Comparison of ENCODE assay signal across 8 cellular contexts in genomic region chr2:174681099-174681982, GRCh38.
DNase-seq lines count a peak whose midpoint lies in the region; ATAC-seq, FAIRE-seq and TF ChIP-seq lines count a peak whose summit lies in the region.

No MANE protein-coding gene starts in this region.

- in situ Hi-C loops in astrocyte of the spinal cord (cut with HindIII; ENCODE audit: low sequenced_read_pairs), result no loop called here

- TF ChIP-seq CTCF in astrocyte of the spinal cord (IDR thresholded peaks at IDR 0.05; ENCODE audit: low read depth, low read length), result no peak
- no peak for TF ChIP-seq CTCF in kidney (IDR thresholded peaks at IDR 0.05; ENCODE audit: borderline replicate concordance, extremely low read depth, insufficient read depth)
- no peak for TF ChIP-seq CTCF in stomach (IDR thresholded peaks at IDR 0.05)
- TF ChIP-seq CTCF in omental fat pad (IDR thresholded peaks at IDR 0.05), result no peak

- FAIRE-seq in kidney (lab: Jason Lieb, UNC), result no peak

- DNase-seq in astrocyte of the spinal cord (ENCODE audit: low read depth, low spot score), result peak; percentile 51
- DNase-seq in kidney, result no peak
- DNase-seq in stomach, result no peak
- no peak for DNase-seq in activated gamma-delta T cell treated with Interleukin-2 at 50 U/mL for 16 hours
- DNase-seq in omental fat pad (ENCODE audit: low spot score), result no peak

- no peaks in the 10 kb centered on the region for H4K20me1 ChIP-seq in BLaER1

- peaks cover 10% of the 10 kb centered on the region for H3K4me1 ChIP-seq in BLaER1
- peaks cover 5% of the 10 kb centered on the region in 2 donors for H3K4me1 ChIP-seq in kidney (ENCODE audit: control insufficient read depth in 1 of 2, insufficient read depth in 1 of 2, low read depth in 1 of 2, low read length in 2 of 2)
- peaks cover 12 to 53% (median 25%) of the 10 kb centered on the region in 4 donors for H3K4me1 ChIP-seq in stomach

- H3K9me3 ChIP-seq in BLaER1 (no peaks in the 10 kb centered on the region), kidney (ENCODE audit: control insufficient read depth in 1 of 2, low read length in 2 of 2) (no peaks in the 10 kb centered on the region), stomach (no peaks in the 10 kb centered on the region)

- H3K9ac ChIP-seq in BLaER1 (no peak overlapping the region), kidney (ENCODE audit: low read length in 2 of 2) (peak overlapping the region; percentile 69 to 86)

- TF ChIP-seq POLR2A in stomach (IDR thresholded peaks at IDR 0.05), result no peak

- ATAC-seq in HG02943 (IDR thresholded peaks at IDR 0.05; ENCODE audit: low read depth, unreplicated experiment) (peak; percentile 6), HG03045 (IDR thresholded peaks at IDR 0.05; ENCODE audit: unreplicated experiment) (no peak), omental fat pad (ENCODE audit: low FRiP score) (no peak)

- WGBS in stomach, 5 donors, result 29 to 41% (median 38%) methylated on average over 17 of the region's 17 CpGs

- peak overlapping the region; percentile 90 for H3K4me2 ChIP-seq in BLaER1

- H3K27me3 ChIP-seq in BLaER1, result peaks cover 58% of the 10 kb centered on the region
- no peaks in the 10 kb centered on the region for H3K27me3 ChIP-seq in stomach

- H3K27ac ChIP-seq in BLaER1, result no peak overlapping the region
- H3K27ac ChIP-seq in kidney (ENCODE audit: low read depth in 2 of 2, low read length in 2 of 2), result peak overlapping the region in 1 of 2 donors; percentile 51
- H3K27ac ChIP-seq in stomach, result peak overlapping the region in 4 of 5 donors; percentile 81 to 92 (median 86)

- TF ChIP-seq EP300 in stomach (IDR thresholded peaks at IDR 0.05), result no peak

- H3K36me3 ChIP-seq in BLaER1 (no peaks in the 10 kb centered on the region), kidney (ENCODE audit: control insufficient read depth in 1 of 2, insufficient read depth in 2 of 2, low read length in 2 of 2) (no peaks in the 10 kb centered on the region), stomach (peaks cover 0 to 5% (median under 1%) of the 10 kb centered on the region in 4 donors)

- H3K4me3 ChIP-seq in BLaER1 (peak overlapping the region; percentile 78), astrocyte of the spinal cord (ENCODE audit: low read depth, low read length) (peak overlapping the region; percentile 67), kidney (ENCODE audit: low read length in 2 of 2) (peak overlapping the region; percentile 80 to 81), stomach (peak overlapping the region; percentile 77 to 92 (median 86))

- intact Hi-C loops in kidney (cut with DNase I) (no loop called here), stomach (cut with DNase I; ENCODE audit: low total_unique reads) (no loop called here)
